Comparison of ENCODE assay signal across 16 cellular contexts in genomic region chr6:44737829-44738528, GRCh38.
DNase-seq lines count a peak whose midpoint lies in the region; ATAC-seq and TF ChIP-seq lines count a peak whose summit lies in the region.
"Had no signal": no experiment of that assay in that cellular context is flagged by ENCODE, and none has a peak within 500 bp of the region (broad histone marks: within the 10 kb centered on the region; RNA-seq: fewer than 3 reads in every experiment).

No MANE protein-coding gene starts in this region.

- H4K20me1 ChIP-seq in GM23338 (replicated peaks; ENCODE audit: insufficient read depth) = no peaks in the 10 kb centered on the region

- H3K9me3 ChIP-seq in esophagus muscularis mucosa = no peaks in the 10 kb centered on the region
- H3K9me3 ChIP-seq in neuron (ENCODE audit: low read length) = no peaks in the 10 kb centered on the region
- H3K9me3 ChIP-seq: esophagus squamous epithelium, Peyer's patch, right atrium auricular region had no signal

- H3K27ac ChIP-seq in GM23338 (ENCODE audit: low read depth) (no peak overlapping the region), esophagus muscularis mucosa (replicated peaks in 1 of 4) (no peak overlapping the region)
- H3K27ac ChIP-seq: esophagus squamous epithelium, Peyer's patch, right atrium auricular region had no signal

- H3K79me2 ChIP-seq in GM23338 (replicated peaks; ENCODE audit: insufficient read depth) = no peaks in the 10 kb centered on the region

- POLR2A ChIA-PET in GM10248 (lab: Yijun Ruan, JAX) (no interaction called here), HEK293T (lab: Yijun Ruan, JAX) (no interaction called here)

- no peaks in the 10 kb centered on the region for H3K36me3 Mint-ChIP-seq in GM23338 (ENCODE audit: low read depth)
- H3K36me3 Mint-ChIP-seq: activated CD8-positive, alpha-beta memory T cell treated with anti-CD3 and anti-CD28 coated beads, Interleukin-2, amount 10 ng/mL, durations not matched to agents 7 days and 5 days; naive B cell had no signal

- no peaks in the 10 kb centered on the region for H3F3A ChIP-seq in GM23338 (replicated peaks; ENCODE audit: low read depth)

- WGBS in esophagus muscularis mucosa = 70% methylated on average over 6 of the region's 6 CpGs

- DNase-seq in GM10248 (ENCODE audit: extremely low spot score) = peak; percentile 30
- DNase-seq in GM23338 (ENCODE audit: low spot score) = no peak
- peak; percentile 70 for DNase-seq in esophagus muscularis mucosa (ENCODE audit: extremely low spot score)
- DNase-seq in HEK293T (ENCODE audit: extremely low spot score) = no peak
- no peak for DNase-seq in RKO (ENCODE audit: low spot score)
- no peak for DNase-seq in stimulated activated CD4-positive, alpha-beta T cell treated with anti-CD3 and anti-CD28 coated beads, Interleukin-4, amount 100 ng/mL, for 24 hours
- DNase-seq: activated CD8-positive, alpha-beta memory T cell treated with anti-CD3 and anti-CD28 coated beads, Interleukin-2, amount 10 ng/mL, durations not matched to agents 7 days and 5 days; esophagus squamous epithelium; left ventricle myocardium superior; naive B cell; NCI-H2081; SW 1271 had no signal

- no peak overlapping the region for H3K27ac Mint-ChIP-seq in GM23338
- H3K27ac Mint-ChIP-seq: activated CD8-positive, alpha-beta memory T cell treated with anti-CD3 and anti-CD28 coated beads, Interleukin-2, amount 10 ng/mL, durations not matched to agents 7 days and 5 days had no signal

- H3K36me3 ChIP-seq in GM23338 (ENCODE audit: insufficient read depth) (no peaks in the 10 kb centered on the region), esophagus muscularis mucosa (no peaks in the 10 kb centered on the region), neuron (ENCODE audit: insufficient read depth, low read length) (no peaks in the 10 kb centered on the region)
- H3K36me3 ChIP-seq: esophagus squamous epithelium, Peyer's patch, right atrium auricular region had no signal

- TF ChIP-seq EP300 in esophagus muscularis mucosa (IDR thresholded peaks at IDR 0.05) = no peak

- intact Hi-C loops in esophagus muscularis mucosa (cut with DNase I) = no loop called here

- CTCF ChIA-PET in GM10248 (lab: Yijun Ruan, JAX) (no interaction called here), HEK293T (lab: Yijun Ruan, JAX) (interaction anchor here (0.5 kb wide), 1 partner anchor 73 kb away, joined by 4 read pairs; no protein-coding TSS in a partner anchor)

- H3K27me3 ChIP-seq in GM23338 (ENCODE audit: insufficient read depth) = no peaks in the 10 kb centered on the region
- no peaks in the 10 kb centered on the region for H3K27me3 ChIP-seq in esophagus muscularis mucosa
- no peaks in the 10 kb centered on the region for H3K27me3 ChIP-seq in neuron (ENCODE audit: insufficient read depth, low read length)
- H3K27me3 ChIP-seq: esophagus squamous epithelium, Peyer's patch, right atrium auricular region had no signal

- H2AFZ ChIP-seq in GM23338 = peak overlapping the region; percentile 91
- peak overlapping the region; percentile 41 for H2AFZ ChIP-seq in neuron (ENCODE audit: low read depth, low read length)

- peaks cover 6% of the 10 kb centered on the region for H3K27me3 Mint-ChIP-seq in GM23338 (ENCODE audit: insufficient read depth, low read depth, poor library complexity)
- H3K27me3 Mint-ChIP-seq: activated CD8-positive, alpha-beta memory T cell treated with anti-CD3 and anti-CD28 coated beads, Interleukin-2, amount 10 ng/mL, durations not matched to agents 7 days and 5 days had no signal

- no peaks in the 10 kb centered on the region for H3K9me3 Mint-ChIP-seq in GM23338

- H3K4me1 Mint-ChIP-seq in GM23338 = peaks cover 12% of the 10 kb centered on the region
- H3K4me1 Mint-ChIP-seq: naive B cell had no signal

- H3K4me2 ChIP-seq in GM23338 = no peak overlapping the region

- ATAC-seq in GM23338 = no peak
- no peak for ATAC-seq in GM18498 (IDR thresholded peaks at IDR 0.05; ENCODE audit: unreplicated experiment)
- ATAC-seq: activated CD8-positive, alpha-beta memory T cell treated with anti-CD3 and anti-CD28 coated beads, Interleukin-2, amount 10 ng/mL, durations not matched to agents 7 days and 5 days; left ventricle myocardium superior had no signal

- no peak for TF ChIP-seq CTCF in GM10248 (IDR thresholded peaks at IDR 0.05; ENCODE audit: control extremely low read depth, extremely low read depth, low read depth, missing control alignments)
- TF ChIP-seq CTCF in GM23338 (conservative IDR thresholded peaks at IDR 0.05; ENCODE audit: low read depth in 2 of 2) = no peak
- TF ChIP-seq CTCF in esophagus muscularis mucosa (IDR thresholded peaks at IDR 0.05) = no peak

- H3K4me3 ChIP-seq in GM23338 = no peak overlapping the region
- no peak overlapping the region for H3K4me3 ChIP-seq in esophagus muscularis mucosa
- no peak overlapping the region for H3K4me3 ChIP-seq in neuron (ENCODE audit: low read length)
- H3K4me3 ChIP-seq: esophagus squamous epithelium, Peyer's patch, right atrium auricular region had no signal

- no peak for TF ChIP-seq POLR2A in esophagus muscularis mucosa (IDR thresholded peaks at IDR 0.05; ENCODE audit: low read depth)

- H3K4me1 ChIP-seq in GM23338 (ENCODE audit: insufficient read depth) = peaks cover 8% of the 10 kb centered on the region; the same call in 1 of the 2 replicates
- peaks cover 0 to 10% (median 9%) of the 10 kb centered on the region in 4 donors for H3K4me1 ChIP-seq in esophagus muscularis mucosa
- peaks cover 19% of the 10 kb centered on the region for H3K4me1 ChIP-seq in neuron (ENCODE audit: insufficient read depth, low read length)
- H3K4me1 ChIP-seq: right atrium auricular region had no signal

- H3K9me2 ChIP-seq in GM23338 (ENCODE audit: insufficient read depth) = peaks cover 16% of the 10 kb centered on the region; the same call in 1 of the 2 replicates

- no peak overlapping the region for H3K4me3 Mint-ChIP-seq in GM23338
- H3K4me3 Mint-ChIP-seq: activated CD8-positive, alpha-beta memory T cell treated with anti-CD3 and anti-CD28 coated beads, Interleukin-2, amount 10 ng/mL, durations not matched to agents 7 days and 5 days; naive B cell had no signal

TF ChIP-seq in GM23338, 12 proteins besides CTCF, POLR2A, EP300 and RAD21:
- no peak for TF ChIP-seq POLR2AphosphoS5 (IDR thresholded peaks at IDR 0.05; ENCODE audit: low read depth)
- no peak for TF ChIP-seq JUNB (IDR thresholded peaks at IDR 0.05; ENCODE audit: unreplicated experiment)
- TF ChIP-seq NANOG (IDR thresholded peaks at IDR 0.05; ENCODE audit: borderline replicate concordance) = no peak
- no peak for TF ChIP-seq CREB1 (CRISPR knock-in tag; IDR thresholded peaks at IDR 0.05; ENCODE audit: low read depth)

TF ChIP-seq in HEK293T, 16 proteins besides CTCF, POLR2A, EP300 and RAD21:
- TF ChIP-seq CTBP1 (IDR thresholded peaks at IDR 0.05; ENCODE audit: borderline replicate concordance) (no peak), L3MBTL2 (conservative IDR thresholded peaks at IDR 0.05) (no peak), BHLHE40 (IDR thresholded peaks at IDR 0.05; ENCODE audit: borderline replicate concordance) (no peak), ARNT (IDR thresholded peaks at IDR 0.05) (no peak), TARDBP (IDR thresholded peaks at IDR 0.05) (no peak), FOXM1 (IDR thresholded peaks at IDR 0.05; ENCODE audit: borderline replicate concordance) (no peak), SP1 (IDR thresholded peaks at IDR 0.05) (no peak), FOXK2 (IDR thresholded peaks at IDR 0.05) (no peak), LEF1 (IDR thresholded peaks at IDR 0.05; ENCODE audit: borderline replicate concordance) (no peak), NFRKB (IDR thresholded peaks at IDR 0.05) (no peak), HDGF (IDR thresholded peaks at IDR 0.05; ENCODE audit: borderline replicate concordance) (no peak), SUZ12 (IDR thresholded peaks at IDR 0.05) (no peak), ZNF384 (IDR thresholded peaks at IDR 0.05) (no peak), FOXA1 (IDR thresholded peaks at IDR 0.05) (no peak), ELF4 (IDR thresholded peaks at IDR 0.05) (no peak)
- TF ChIP-seq, protein P1, sequence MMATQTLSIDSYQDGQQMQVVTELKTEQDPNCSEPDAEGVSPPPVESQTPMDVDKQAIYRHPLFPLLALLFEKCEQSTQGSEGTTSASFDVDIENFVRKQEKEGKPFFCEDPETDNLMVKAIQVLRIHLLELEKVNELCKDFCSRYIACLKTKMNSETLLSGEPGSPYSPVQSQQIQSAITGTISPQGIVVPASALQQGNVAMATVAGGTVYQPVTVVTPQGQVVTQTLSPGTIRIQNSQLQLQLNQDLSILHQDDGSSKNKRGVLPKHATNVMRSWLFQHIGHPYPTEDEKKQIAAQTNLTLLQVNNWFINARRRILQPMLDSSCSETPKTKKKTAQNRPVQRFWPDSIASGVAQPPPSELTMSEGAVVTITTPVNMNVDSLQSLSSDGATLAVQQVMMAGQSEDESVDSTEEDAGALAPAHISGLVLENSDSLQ (IDR thresholded peaks at IDR 0.05) = no peak

Comparison
In these comparisons a context has a peak if more than half of its experiments do, and no peak if none do; other contexts are left out.
1. DNase-seq: peak in GM10248 (single experiment) and esophagus muscularis mucosa (single experiment); none in GM23338 (single experiment), HEK293T (single experiment), RKO (single experiment) and stimulated activated CD4-positive, alpha-beta T cell treated with anti-CD3 and anti-CD28 coated beads, Interleukin-4, amount 100 ng/mL, for 24 hours (single experiment).